Comparison of ENCODE assay signal across 35 cellular contexts in genomic region chr2:201852462-201852861, GRCh38. TPM values are rescaled to one million over a fixed set of nuclear protein-coding genes. Genes with fewer than 3 reads are reported as not detected.
DNase-seq lines count a peak whose midpoint lies in the region; ATAC-seq, FAIRE-seq and TF ChIP-seq lines count a peak whose summit lies in the region.
"Had no signal": no experiment of that assay in that cellular context is flagged by ENCODE, and none has a peak within 500 bp of the region (broad histone marks: within the 10 kb centered on the region; RNA-seq: fewer than 3 reads in every experiment).

No MANE protein-coding gene starts in this region.

- H3K27ac ChIP-seq in SK-N-SH (ENCODE audit: low read depth in 2 of 2, low read length in 1 of 2) (peak overlapping the region in 1 of 2 experiments; percentile 96; a peak in 2 of 4 replicates), SJSA1 (peak overlapping the region; percentile 98), foreskin keratinocyte (peak overlapping the region; percentile 65), smooth muscle cell (ENCODE audit: low read depth) (peak overlapping the region; percentile 98), left ventricle myocardium inferior (replicated peaks) (no peak overlapping the region)
- H3K27ac ChIP-seq: PC-9 had no signal

- H3K4me3 ChIP-seq in SK-N-SH (ENCODE audit: low read depth in 2 of 2, low read length in 1 of 2) (no peak overlapping the region), SJSA1 (no peak overlapping the region), smooth muscle cell (no peak overlapping the region), left ventricle myocardium inferior (no peak overlapping the region)
- H3K4me3 ChIP-seq: PC-9 had no signal

- H3K4me2 ChIP-seq in SK-N-SH (no peak overlapping the region), smooth muscle cell (peak overlapping the region; percentile 30)
- H3K4me2 ChIP-seq: PC-9 had no signal

- intact Hi-C loops in left ventricle myocardium inferior (cut with micrococcal nuclease): no loop called here

- H3K4me1 ChIP-seq in SK-N-SH (ENCODE audit: control insufficient read depth in 1 of 2, insufficient read depth in 2 of 2, low read depth in 1 of 2, low read length in 1 of 2) (peaks cover 0 to 36% of the 10 kb centered on the region in 2 experiments; a peak in 3 of 4 replicates), SJSA1 (replicated peaks) (peaks cover 53% of the 10 kb centered on the region), foreskin keratinocyte (peaks cover 33% of the 10 kb centered on the region), smooth muscle cell (ENCODE audit: low read depth) (peaks cover 33% of the 10 kb centered on the region), left ventricle myocardium inferior (no peaks in the 10 kb centered on the region)
- H3K4me1 ChIP-seq: BE2C had no signal

- no peak for TF ChIP-seq EP300 in SK-N-SH (IDR thresholded peaks at IDR 0.05; ENCODE audit: borderline replicate concordance in 1 of 2, low read depth in 1 of 2, low read length in 1 of 2)

- no peaks in the 10 kb centered on the region for H3K36me3 ChIP-seq in SK-N-SH (replicated peaks in 1 of 2; ENCODE audit: control insufficient read depth in 1 of 2, insufficient read depth in 2 of 2, low read length in 1 of 2)
- H3K36me3 ChIP-seq in SJSA1: no peaks in the 10 kb centered on the region
- no peaks in the 10 kb centered on the region for H3K36me3 ChIP-seq in smooth muscle cell (ENCODE audit: low read depth)
- H3K36me3 ChIP-seq in left ventricle myocardium inferior: no peaks in the 10 kb centered on the region
- H3K36me3 ChIP-seq: BE2C, WERI-Rb-1 had no signal

- no peak for TF ChIP-seq RAD21 in SK-N-SH (IDR thresholded peaks at IDR 0.05; ENCODE audit: low read length)

- no peak for FAIRE-seq in GM12892 (lab: Jason Lieb, UNC)
- FAIRE-seq: bronchial epithelial cell, colon, frontal cortex had no signal

- DNase-seq in SK-N-SH (no peak), SJSA1 (ENCODE audit: low read depth in 1 of 2, low spot score in 2 of 2) (no peak), foreskin keratinocyte (no peak), smooth muscle cell (lab: John Stamatoyannopoulos, UW; ENCODE audit: unreplicated experiment) (no peak), left ventricle myocardium inferior (no peak), GM12892 (ENCODE audit: insufficient read length) (no peak)
- DNase-seq: ACHN; activated CD4-positive, alpha-beta T cell treated with anti-CD3 and anti-CD28 coated beads for 48 hours; activated gamma-delta T cell treated with Interleukin-2 at 50 U/mL for 16 hours; activated naive CD8-positive, alpha-beta T cell treated with anti-CD3 and anti-CD28 coated beads, Interleukin-2, amount 50 U/mL, for 24 hours; activated T-cell treated with anti-CD3 and anti-CD28 coated beads, Interleukin-2, amount 50 U/mL, for 4 hours; BE2C; CD8-positive, alpha-beta memory T cell; effector memory CD8-positive, alpha-beta T cell; GDM1; left cardiac atrium; NCI-H2107; NK-92 treated with Interleukin-12 subunit alpha and Interleukin-12 subunit beta, amount 100 ng/mL, for 24 hours; PC-9; retina; SHP77; stimulated activated CD4-positive, alpha-beta T cell treated with anti-CD3 and anti-CD28 coated beads, Interleukin-2, amount 100 ng/mL, for 24 hours; SW 1271; T1000; trophoblast cell; WERI-Rb-1 had no signal

- H3K9me2 ChIP-seq in SK-N-SH: no peaks in the 10 kb centered on the region

- H3K27me3 ChIP-seq in SK-N-SH (ENCODE audit: insufficient read depth): no peaks in the 10 kb centered on the region
- no peaks in the 10 kb centered on the region for H3K27me3 ChIP-seq in SJSA1 (replicated peaks)
- no peaks in the 10 kb centered on the region for H3K27me3 ChIP-seq in foreskin keratinocyte
- H3K27me3 ChIP-seq in smooth muscle cell (ENCODE audit: low read depth): no peaks in the 10 kb centered on the region
- H3K27me3 ChIP-seq in left ventricle myocardium inferior (ENCODE audit: low read depth): peaks cover 19% of the 10 kb centered on the region
- H3K27me3 ChIP-seq: BE2C had no signal

- H2AFZ ChIP-seq in SK-N-SH (ENCODE audit: low read depth): peak overlapping the region; percentile 72
- no peak overlapping the region for H2AFZ ChIP-seq in smooth muscle cell (ENCODE audit: low read depth)
- H2AFZ ChIP-seq: PC-9 had no signal

- TF ChIP-seq CTCF in SK-N-SH (IDR thresholded peaks at IDR 0.05): no peak
- no peak for TF ChIP-seq CTCF in foreskin keratinocyte (conservative IDR thresholded peaks at IDR 0.05)
- no peak for TF ChIP-seq CTCF in smooth muscle cell (IDR thresholded peaks at IDR 0.05; ENCODE audit: borderline replicate concordance, insufficient read depth, poor library complexity, severe bottlenecking)
- no peak for TF ChIP-seq CTCF in left ventricle myocardium inferior (IDR thresholded peaks at IDR 0.05; ENCODE audit: borderline replicate concordance)

- CTCF ChIA-PET in SK-N-SH (lab: Yijun Ruan, JAX): interaction anchor here (1.0 to 1.8 kb wide), 4 partner anchors 134 to 326 kb away, joined by 3 to 7 read pairs (median 3); no protein-coding TSS in a partner anchor

- POLR2A ChIA-PET in SK-N-SH (lab: Yijun Ruan, JAX): no interaction called here

- ATAC-seq in SK-N-SH treated with all-trans-retinoic acid at 6 μM for 48 hours: no peak
- no peak for ATAC-seq in foreskin keratinocyte
- ATAC-seq in HG03108 (IDR thresholded peaks at IDR 0.05; ENCODE audit: unreplicated experiment): no peak
- ATAC-seq: activated naive CD8-positive, alpha-beta T cell treated with anti-CD3 and anti-CD28 coated beads, Interleukin-2, amount 50 U/mL, for 24 hours; activated T-cell treated with anti-CD3 and anti-CD28 coated beads, Interleukin-2, amount 50 U/mL, for 4 hours; effector memory CD8-positive, alpha-beta T cell; esophagus mucosa; left cardiac atrium had no signal

- H3K9me3 ChIP-seq in SK-N-SH (no peaks in the 10 kb centered on the region), SJSA1 (replicated peaks) (no peaks in the 10 kb centered on the region), smooth muscle cell (replicated peaks; ENCODE audit: low read depth) (no peaks in the 10 kb centered on the region), left ventricle myocardium inferior (replicated peaks) (no peaks in the 10 kb centered on the region)
- H3K9me3 ChIP-seq: BE2C had no signal

- no peak for TF ChIP-seq POLR2A in GM12892 (IDR thresholded peaks at IDR 0.05; ENCODE audit: low read depth, low read length)

- H3K79me2 ChIP-seq in SK-N-SH (ENCODE audit: insufficient read depth) (peaks cover 11% of the 10 kb centered on the region; the same call in 1 of the 2 replicates), smooth muscle cell (ENCODE audit: low read depth) (no peaks in the 10 kb centered on the region)

- H3K9ac ChIP-seq in SK-N-SH: no peak overlapping the region
- H3K9ac ChIP-seq in smooth muscle cell (ENCODE audit: low read depth): no peak overlapping the region

- peaks cover 33% of the 10 kb centered on the region for H3F3A ChIP-seq in SK-N-SH (replicated peaks; ENCODE audit: insufficient read depth)
- H3F3A ChIP-seq in smooth muscle cell (ENCODE audit: low read depth): peaks cover 26% of the 10 kb centered on the region

- H4K20me1 ChIP-seq in SK-N-SH (ENCODE audit: insufficient read depth) (no peaks in the 10 kb centered on the region), smooth muscle cell (ENCODE audit: low read depth) (no peaks in the 10 kb centered on the region)

TF ChIP-seq in SK-N-SH treated with all-trans-retinoic acid at 6 μM for 48 hours, 23 proteins besides CTCF, POLR2A, EP300 and RAD21:
- no peak for TF ChIP-seq OSR1 (CRISPR knock-in tag; IDR thresholded peaks at IDR 0.05)
- TF ChIP-seq PPARA (CRISPR knock-in tag; IDR thresholded peaks at IDR 0.05; ENCODE audit: borderline replicate concordance): no peak
TF ChIP-seq in SK-N-SH treated with all-trans-retinoic acid at 6 μM for 48 hours: peak in this region for 0.

RNA-seq across cellular contexts. Expression of gene CDK15, which starts 46.1 kb away (rescaled TPM):
- 1.8 and 2.5 TPM in 2 replicates for polyA plus RNA-seq in SK-N-SH (2012; rRNA removed)
- 2.3 and 2.4 TPM in 2 replicates for polyA plus RNA-seq in SK-N-SH (2012; cell fraction: cytosol; rRNA removed)
- 3.0 and 4.6 TPM in 2 replicates for polyA plus RNA-seq in SK-N-SH (2012; cell fraction: nucleus; rRNA removed)
- 11.6 and 29.4 TPM in 2 replicates for total RNA-seq in SJSA1 (2014; rRNA removed; shearing (Covaris generic))
- total RNA-seq in foreskin keratinocyte: 0.14 and 0.28 TPM in 2 replicates
- 0.03 and 0.04 TPM in 2 replicates for polyA plus RNA-seq in foreskin keratinocyte
- 0.40 and 2.2 TPM in 2 replicates for total RNA-seq in smooth muscle cell
- polyA plus RNA-seq in smooth muscle cell: 0.93 and 1.8 TPM in 2 replicates
- total RNA-seq in left ventricle myocardium inferior: 0.16 TPM
- not detected for polyA plus RNA-seq in GM12892 (2012; ENCODE audit: missing spikeins)
- total RNA-seq: activated CD8-positive, alpha-beta memory T cell treated with anti-CD3 and anti-CD28 coated beads for 36 hours; activated T-cell treated with anti-CD3 and anti-CD28 coated beads, Interleukin-2, amount 50 U/mL, for 4 hours; CD8-positive, alpha-beta memory T cell; HT-29; MCF 10A; PC-9 had no signal
- polyA plus RNA-seq: CD8-positive, alpha-beta memory T cell had no signal
